In genomic region chr1:232880354-232880753, GRCh38 we compare ENCODE assay signal across 8 cellular contexts.
DNase-seq lines count a peak whose midpoint lies in the region; TF ChIP-seq lines count a peak whose summit lies in the region.

No MANE protein-coding gene starts in this region.

- POLR2A ChIA-PET in MCF 10A (lab: Yijun Ruan, JAX) (interaction anchor here (0.7 to 2.0 kb wide), 3 partner anchors 10 to 14 kb away, joined by 3 to 7 read pairs (median 3); no protein-coding TSS in a partner anchor), OCI-LY7 (lab: Charles Lee) (interaction anchor here (1.0 kb wide), 1 partner anchor 8 kb away, joined by 3 read pairs; no protein-coding TSS in a partner anchor)

- H3K4me3 Mint-ChIP-seq in MCF 10A (ENCODE audit: unreplicated experiment), result no peak overlapping the region

- no peak for TF ChIP-seq POLR2A in breast epithelium (IDR thresholded peaks at IDR 0.05)

- no peak overlapping the region for H3K27ac ChIP-seq in breast epithelium
- no peak overlapping the region for H3K27ac ChIP-seq in OCI-LY7 (ENCODE audit: low read depth, low read length, poor library complexity, severe bottlenecking)
- H3K27ac ChIP-seq in smooth muscle cell (ENCODE audit: low read depth), result no peak overlapping the region

- H4K20me1 ChIP-seq in OCI-LY7 (ENCODE audit: insufficient read depth, low read length) (no peaks in the 10 kb centered on the region), smooth muscle cell (ENCODE audit: low read depth) (no peaks in the 10 kb centered on the region)

- no peaks in the 10 kb centered on the region for H3K9me3 ChIP-seq in breast epithelium
- no peaks in the 10 kb centered on the region for H3K9me3 ChIP-seq in OCI-LY7 (ENCODE audit: low read length)
- H3K9me3 ChIP-seq in smooth muscle cell (replicated peaks; ENCODE audit: low read depth), result no peaks in the 10 kb centered on the region

- no peak overlapping the region for H3K9ac ChIP-seq in smooth muscle cell (ENCODE audit: low read depth)

- H3K4me3 ChIP-seq in breast epithelium (no peak overlapping the region), OCI-LY7 (ENCODE audit: low read depth, low read length, poor library complexity, severe bottlenecking) (no peak overlapping the region), smooth muscle cell (no peak overlapping the region)

- H3K9me3 Mint-ChIP-seq in MCF 10A (ENCODE audit: unreplicated experiment), result no peaks in the 10 kb centered on the region

- TF ChIP-seq CTCF in MCF 10A (IDR thresholded peaks at IDR 0.05; ENCODE audit: unreplicated experiment), result peak; percentile 60
- peak in 1 of 3 donors; percentile 17 for TF ChIP-seq CTCF in breast epithelium (IDR thresholded peaks at IDR 0.05)
- peak; percentile 76 for TF ChIP-seq CTCF in OCI-LY7 (conservative IDR thresholded peaks at IDR 0.05; ENCODE audit: low read length)
- TF ChIP-seq CTCF in smooth muscle cell (IDR thresholded peaks at IDR 0.05; ENCODE audit: borderline replicate concordance, insufficient read depth, poor library complexity, severe bottlenecking), result peak; percentile 46

- H2AFZ ChIP-seq in OCI-LY7 (ENCODE audit: low read length), result no peak overlapping the region
- H2AFZ ChIP-seq in smooth muscle cell (ENCODE audit: low read depth), result no peak overlapping the region

- DNase-seq in MCF 10A (ENCODE audit: unreplicated experiment) (peak; percentile 69), breast epithelium (ENCODE audit: low spot score in 2 of 2) (no peak), OCI-LY7 (ENCODE audit: low spot score) (peak; percentile 24), fibroblast of peridontal ligament (ENCODE audit: extremely low read depth) (peak; percentile 32), smooth muscle cell (lab: John Stamatoyannopoulos, UW; ENCODE audit: unreplicated experiment) (no peak), DMS153 (lab: John Stamatoyannopoulos, UW) (no peak), DMS153 treated with DMSO at 0.1 percent for 48 hours (lab: John Stamatoyannopoulos, UW; ENCODE audit: unreplicated experiment) (no peak)
- DNase-seq in stimulated activated CD4-positive, alpha-beta T cell treated with anti-CD3 and anti-CD28 coated beads, Interleukin-12 subunit alpha, Interleukin-12 subunit beta, amount 100 ng/mL, for 4 hours, result no peak

- no peaks in the 10 kb centered on the region for H3K27me3 ChIP-seq in breast epithelium
- no peaks in the 10 kb centered on the region for H3K27me3 ChIP-seq in smooth muscle cell (ENCODE audit: low read depth)

- no peak overlapping the region for H3K27ac Mint-ChIP-seq in MCF 10A (ENCODE audit: low read depth, unreplicated experiment)

- H3K9me2 ChIP-seq in OCI-LY7 (ENCODE audit: insufficient read depth, low read length), result no peaks in the 10 kb centered on the region

- H3K36me3 ChIP-seq in breast epithelium (no peaks in the 10 kb centered on the region), OCI-LY7 (ENCODE audit: insufficient read depth, low read length) (no peaks in the 10 kb centered on the region), smooth muscle cell (ENCODE audit: low read depth) (no peaks in the 10 kb centered on the region)

- H3K4me1 ChIP-seq in breast epithelium (no peaks in the 10 kb centered on the region), OCI-LY7 (ENCODE audit: insufficient read depth, low read length, poor library complexity, severe bottlenecking) (no peaks in the 10 kb centered on the region), smooth muscle cell (ENCODE audit: low read depth) (no peaks in the 10 kb centered on the region)

- 38% methylated on average over 3 of the region's 3 CpGs for WGBS in smooth muscle cell (ENCODE audit: low lambda C conversion rate)

- H3K4me1 Mint-ChIP-seq in MCF 10A (ENCODE audit: insufficient read depth, unreplicated experiment), result no peaks in the 10 kb centered on the region

- no TSS peak for BruUV-seq in MCF 10A (replicated peaks; lab: Mats Ljungman, UMichigan)
- no TSS peak for BruUV-seq in OCI-LY7 (replicated peaks; lab: Mats Ljungman, UMichigan)

- H3K4me2 ChIP-seq in OCI-LY7 (ENCODE audit: low read length) (no peak overlapping the region), smooth muscle cell (no peak overlapping the region)

- H3K79me2 ChIP-seq in OCI-LY7 (ENCODE audit: insufficient read depth, low read depth, low read length), result no peaks in the 10 kb centered on the region
- no peaks in the 10 kb centered on the region for H3K79me2 ChIP-seq in smooth muscle cell (ENCODE audit: low read depth)

- intact Hi-C loops in MCF 10A (cut with micrococcal nuclease) (no loop called here), breast epithelium (cut with DNase I; ENCODE audit: low total_unique reads) (no loop called here), OCI-LY7 (cut with micrococcal nuclease; ENCODE audit: unreplicated experiment) (no loop called here)

- no peaks in the 10 kb centered on the region for H3F3A ChIP-seq in smooth muscle cell (ENCODE audit: low read depth)

- H3K27me3 Mint-ChIP-seq in MCF 10A (ENCODE audit: insufficient read depth, unreplicated experiment), result no peaks in the 10 kb centered on the region

- CTCF ChIA-PET in MCF 10A (lab: Yijun Ruan, JAX) (interaction anchor here (1.0 to 2.3 kb wide), 7 partner anchors 9 to 138 kb away, joined by 3 to 9 read pairs (median 4); no protein-coding TSS in a partner anchor), OCI-LY7 (lab: Charles Lee; ENCODE audit: unreplicated experiment) (no interaction called here)

- no peaks in the 10 kb centered on the region for H3K36me3 Mint-ChIP-seq in MCF 10A (ENCODE audit: insufficient read depth, unreplicated experiment)

Comparison
In these comparisons a context has a peak if more than half of its experiments do, and no peak if none do; other contexts are left out.
1. DNase-seq: peak in MCF 10A (single experiment), OCI-LY7 (single experiment) and fibroblast of peridontal ligament (single experiment); none in breast epithelium (0 of 2), smooth muscle cell (single experiment), DMS153 (single experiment), stimulated activated CD4-positive, alpha-beta T cell treated with anti-CD3 and anti-CD28 coated beads, Interleukin-12 subunit alpha, Interleukin-12 subunit beta, amount 100 ng/mL, for 4 hours (single experiment) and DMS153 treated with DMSO at 0.1 percent for 48 hours (single experiment).